In the genomic region with DNA sequence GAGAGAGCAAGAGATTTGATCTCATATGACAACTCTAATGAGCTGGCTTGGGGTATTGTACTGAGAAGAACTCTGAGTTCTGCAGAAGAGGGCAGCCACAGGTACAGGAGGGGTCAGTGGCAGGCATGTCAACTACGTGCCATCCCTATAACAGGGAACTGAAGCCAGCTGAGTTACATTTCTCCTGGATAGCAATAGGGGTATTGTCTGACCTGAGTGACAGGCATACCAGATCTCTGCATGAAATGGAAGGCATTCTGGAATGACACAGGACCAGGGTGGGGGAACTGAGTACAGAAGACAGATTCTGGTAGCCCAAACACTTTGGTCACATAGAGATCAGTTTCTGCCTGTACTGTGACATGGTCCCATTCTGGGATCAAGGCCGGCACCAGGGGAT, we compare ENCODE assay signal across 25 cellular contexts. TPM values are rescaled to one million over a fixed set of nuclear protein-coding genes. Genes with fewer than 3 reads are reported as not detected.
A peak's percentile ranks its signal among the peaks of the same experiment; 100 is the strongest.
DNase-seq lines count a peak whose midpoint lies in the region; FAIRE-seq and TF ChIP-seq lines count a peak whose summit lies in the region.
"Had no signal": no experiment of that assay in that cellular context is flagged by ENCODE, and none has a peak within 500 bp of the region (broad histone marks: within the 10 kb centered on the region; RNA-seq: fewer than 3 reads in every experiment).

No MANE protein-coding gene starts in this region.

- TF ChIP-seq CTCF in HFFc6 (IDR thresholded peaks at IDR 0.05), result no peak
- no peak for TF ChIP-seq CTCF in astrocyte (IDR thresholded peaks at IDR 0.05; ENCODE audit: insufficient read depth, low read depth, low read length)
- no peak for TF ChIP-seq CTCF in mesothelial cell of epicardium (IDR thresholded peaks at IDR 0.05; ENCODE audit: unreplicated experiment)
- no peak for TF ChIP-seq CTCF in osteocyte (IDR thresholded peaks at IDR 0.05)

- H3K27me3 ChIP-seq in astrocyte (ENCODE audit: insufficient read depth, low read length), result no peaks in the 10 kb centered on the region
- H3K27me3 ChIP-seq: BE2C; BLaER1 treated with 17β-estradiol and CSF1 and Interleukin-3, amounts not matched to agents 10 nM and 100 nM had no signal

- H4K20me1 ChIP-seq in astrocyte (ENCODE audit: insufficient read depth, low read length), result no peaks in the 10 kb centered on the region
- H4K20me1 ChIP-seq: BLaER1 treated with 17β-estradiol and CSF1 and Interleukin-3, amounts not matched to agents 10 nM and 100 nM had no signal

- no peak for FAIRE-seq in astrocyte (lab: Jason Lieb, UNC)
- FAIRE-seq: A549, GM12891, GM18507, H54 had no signal

- H3K4me2 ChIP-seq in astrocyte (ENCODE audit: low read length), result no peak overlapping the region
- H3K4me2 ChIP-seq: A549; BLaER1 treated with 17β-estradiol and CSF1 and Interleukin-3, amounts not matched to agents 10 nM and 100 nM had no signal

- no peaks in the 10 kb centered on the region for H3K36me3 ChIP-seq in astrocyte (ENCODE audit: insufficient read depth, low read length)
- H3K36me3 ChIP-seq: BE2C; BLaER1 treated with 17β-estradiol and CSF1 and Interleukin-3, amounts not matched to agents 10 nM and 100 nM; HAP-1 had no signal

- no peak overlapping the region for H3K27ac ChIP-seq in astrocyte (ENCODE audit: low read depth, low read length)
- H3K27ac ChIP-seq: A549; BLaER1 treated with 17β-estradiol and CSF1 and Interleukin-3, amounts not matched to agents 10 nM and 100 nM had no signal

- no peaks in the 10 kb centered on the region for H3K9me3 ChIP-seq in astrocyte (ENCODE audit: insufficient read depth, low read depth, low read length)
- H3K9me3 ChIP-seq: A549; BE2C; BLaER1 treated with 17β-estradiol and CSF1 and Interleukin-3, amounts not matched to agents 10 nM and 100 nM; HAP-1 had no signal

- H3K36me3 Mint-ChIP-seq in HFFc6 (ENCODE audit: low read depth), result no peaks in the 10 kb centered on the region
- no peaks in the 10 kb centered on the region for H3K36me3 Mint-ChIP-seq in astrocyte (ENCODE audit: low read depth, unreplicated experiment)
- no peaks in the 10 kb centered on the region for H3K36me3 Mint-ChIP-seq in mesothelial cell of epicardium
- no peaks in the 10 kb centered on the region for H3K36me3 Mint-ChIP-seq in osteocyte (ENCODE audit: unreplicated experiment)
- H3K36me3 Mint-ChIP-seq: CD8-positive, alpha-beta memory T cell had no signal

- no peak overlapping the region for H3K9ac ChIP-seq in astrocyte (ENCODE audit: low read length)
- H3K9ac ChIP-seq: BLaER1 treated with 17β-estradiol and CSF1 and Interleukin-3, amounts not matched to agents 10 nM and 100 nM had no signal

- H3K4me3 ChIP-seq in astrocyte (ENCODE audit: insufficient read depth, low read depth, low read length), result no peak overlapping the region
- H3K4me3 ChIP-seq: A549; BLaER1 treated with 17β-estradiol and CSF1 and Interleukin-3, amounts not matched to agents 10 nM and 100 nM; HAP-1 had no signal

- no peaks in the 10 kb centered on the region for H3K9me3 Mint-ChIP-seq in HFFc6
- H3K9me3 Mint-ChIP-seq in astrocyte (ENCODE audit: unreplicated experiment), result no peaks in the 10 kb centered on the region
- H3K9me3 Mint-ChIP-seq in mesothelial cell of epicardium, result no peaks in the 10 kb centered on the region
- no peaks in the 10 kb centered on the region for H3K9me3 Mint-ChIP-seq in osteocyte (ENCODE audit: unreplicated experiment)
- H3K9me3 Mint-ChIP-seq: CD14-positive monocyte; CD4-positive, alpha-beta T cell; CD8-positive, alpha-beta memory T cell had no signal

- H3K27ac Mint-ChIP-seq in HFFc6 (peak overlapping the region; percentile 2; the same call in 1 of the 2 replicates), astrocyte (ENCODE audit: unreplicated experiment) (peak overlapping the region; percentile 49), mesothelial cell of epicardium (peak overlapping the region; percentile 64), osteocyte (ENCODE audit: unreplicated experiment) (peak overlapping the region; percentile 23)
- H3K27ac Mint-ChIP-seq: CD4-positive, alpha-beta T cell had no signal

- H3K27me3 Mint-ChIP-seq in HFFc6 (ENCODE audit: insufficient read depth) (peaks cover 2% of the 10 kb centered on the region; the same call in 1 of the 2 replicates), astrocyte (ENCODE audit: low read depth, unreplicated experiment) (no peaks in the 10 kb centered on the region), mesothelial cell of epicardium (ENCODE audit: low read depth) (no peaks in the 10 kb centered on the region), osteocyte (ENCODE audit: unreplicated experiment) (no peaks in the 10 kb centered on the region)

- H3K4me1 Mint-ChIP-seq in HFFc6 (ENCODE audit: low read depth) (peaks cover 79% of the 10 kb centered on the region), astrocyte (ENCODE audit: low read depth, unreplicated experiment) (peaks cover 10% of the 10 kb centered on the region), mesothelial cell of epicardium (peaks cover 25% of the 10 kb centered on the region), osteocyte (ENCODE audit: unreplicated experiment) (peaks cover 34% of the 10 kb centered on the region)
- H3K4me1 Mint-ChIP-seq: CD14-positive monocyte had no signal

- no peak for DNase-seq in HFFc6
- no peak for DNase-seq in astrocyte (ENCODE audit: low read depth)
- DNase-seq in mesothelial cell of epicardium (ENCODE audit: low spot score in 2 of 2, unreplicated experiment in 2 of 2), result no peak
- no peak for DNase-seq in osteocyte (ENCODE audit: extremely low spot score, unreplicated experiment)
- no peak for DNase-seq in effector CD4-positive, alpha-beta T cell
- no peak for DNase-seq in SHP77 treated with DMSO at 0.1 percent for 48 hours (lab: John Stamatoyannopoulos, UW)
- no peak for DNase-seq in inferior parietal cortex (ENCODE audit: extremely low spot score)
- DNase-seq in globus pallidus (ENCODE audit: low spot score), result no peak
- DNase-seq: 8988T; ACHN; AML-193; BE2C; CD4-positive, alpha-beta T cell; CD8-positive, alpha-beta memory T cell; DMS53; DMS79 treated with DMSO at 0.1 percent for 48 hours; GF-D8; GOT3 had no signal

- H3K4me1 ChIP-seq in astrocyte (ENCODE audit: insufficient read depth, low read length), result peaks cover 23% of the 10 kb centered on the region
- H3K4me1 ChIP-seq: BE2C had no signal

- H3K4me3 Mint-ChIP-seq in HFFc6 (no peak overlapping the region), astrocyte (ENCODE audit: unreplicated experiment) (no peak overlapping the region), mesothelial cell of epicardium (no peak overlapping the region), osteocyte (ENCODE audit: unreplicated experiment) (no peak overlapping the region)
- H3K4me3 Mint-ChIP-seq: CD14-positive monocyte; CD4-positive, alpha-beta T cell; CD8-positive, alpha-beta memory T cell had no signal

- H2AFZ ChIP-seq in astrocyte (ENCODE audit: low read depth, low read length), result no peak overlapping the region

- H3K79me2 ChIP-seq in astrocyte (ENCODE audit: insufficient read depth, low read length), result no peaks in the 10 kb centered on the region

RNA-seq across cellular contexts. Expression of gene EFCAB11, which starts 35.8 kb away (rescaled TPM):
- total RNA-seq in HFFc6 (2021; fragmentation: NEBNext Ultra II Directional; extraction: Animal tissue kit (Norgen Biotek cat#: 25700)), result 1 to 10 TPM; 6.6 to 8.4 (median 6.9) TPM
- total RNA-seq in astrocyte, result 7.5 and 7.6 TPM in 2 replicates
- 9.9 to 14.1 TPM (median 12.2 TPM) in 3 replicates for total RNA-seq in mesothelial cell of epicardium
- total RNA-seq in osteocyte, result 5.2 and 8.7 TPM in 2 replicates

RNA-seq across cellular contexts. Expression of gene TDP1, which starts 37.0 kb away (rescaled TPM):
- 10 to 100 TPM; 20.3 to 28.3 (median 23.3) TPM for total RNA-seq in HFFc6 (2021; fragmentation: NEBNext Ultra II Directional; extraction: Animal tissue kit (Norgen Biotek cat#: 25700))
- total RNA-seq in astrocyte, result 16.7 and 17.0 TPM in 2 replicates
- total RNA-seq in mesothelial cell of epicardium, result 30.6 to 34.9 TPM (median 30.8 TPM) in 3 replicates
- total RNA-seq in osteocyte, result 17.9 and 18.6 TPM in 2 replicates

Comparison
In these comparisons a context has a peak if more than half of its experiments do, and no peak if none do; other contexts are left out.
1. H3K27ac Mint-ChIP-seq: peak in every context shown above with its lines; median percentile 64 in mesothelial cell of epicardium; 49 in astrocyte; 23 in osteocyte; 2 in HFFc6.